In genomic region chr16:2009791-2010510, GRCh38 we compare ENCODE assay signal across 1 cellular context.
TF ChIP-seq lines count a peak whose summit lies in the region.

Gene ZNF598 (minus strand): TSS chr16:2009821.

TF ChIP-seq in K562, 482 proteins besides CTCF, POLR2A, EP300 and RAD21 (continued from another document and continues in another):
- peak; percentile 98 for TF ChIP-seq RBFOX2 (IDR thresholded peaks at IDR 0.05; ENCODE audit: low read depth, low read length)
- TF ChIP-seq NR2C2 (CRISPR knock-in tag; IDR thresholded peaks at IDR 0.05): no peak
- peak; percentile 67 for TF ChIP-seq NR2C2 (tag; IDR thresholded peaks at IDR 0.05)
- TF ChIP-seq RFX7 (CRISPR knock-in tag; IDR thresholded peaks at IDR 0.05): no peak
- TF ChIP-seq POLR2B (IDR thresholded peaks at IDR 0.05; ENCODE audit: low read depth, partially characterized antibody): peak; percentile 89
- TF ChIP-seq PRDM10 (IDR thresholded peaks at IDR 0.05; ENCODE audit: partially characterized antibody): no peak
- no peak for TF ChIP-seq KAT8 (IDR thresholded peaks at IDR 0.05; ENCODE audit: low read depth)
- TF ChIP-seq, protein P1, sequence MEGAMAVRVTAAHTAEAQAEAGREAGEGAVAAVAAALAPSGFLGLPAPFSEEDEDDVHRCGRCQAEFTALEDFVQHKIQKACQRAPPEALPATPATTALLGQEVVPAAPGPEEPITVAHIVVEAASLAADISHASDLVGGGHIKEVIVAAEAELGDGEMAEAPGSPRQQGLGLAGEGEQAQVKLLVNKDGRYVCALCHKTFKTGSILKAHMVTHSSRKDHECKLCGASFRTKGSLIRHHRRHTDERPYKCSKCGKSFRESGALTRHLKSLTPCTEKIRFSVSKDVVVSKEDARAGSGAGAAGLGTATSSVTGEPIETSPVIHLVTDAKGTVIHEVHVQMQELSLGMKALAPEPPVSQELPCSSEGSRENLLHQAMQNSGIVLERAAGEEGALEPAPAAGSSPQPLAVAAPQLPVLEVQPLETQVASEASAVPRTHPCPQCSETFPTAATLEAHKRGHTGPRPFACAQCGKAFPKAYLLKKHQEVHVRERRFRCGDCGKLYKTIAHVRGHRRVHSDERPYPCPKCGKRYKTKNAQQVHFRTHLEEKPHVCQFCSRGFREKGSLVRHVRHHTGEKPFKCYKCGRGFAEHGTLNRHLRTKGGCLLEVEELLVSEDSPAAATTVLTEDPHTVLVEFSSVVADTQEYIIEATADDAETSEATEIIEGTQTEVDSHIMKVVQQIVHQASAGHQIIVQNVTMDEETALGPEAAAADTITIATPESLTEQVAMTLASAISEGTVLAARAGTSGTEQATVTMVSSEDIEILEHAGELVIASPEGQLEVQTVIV (CRISPR knock-in tag; IDR thresholded peaks at IDR 0.05; ENCODE audit: borderline replicate concordance): no peak
- TF ChIP-seq KAT7 (CRISPR knock-in tag; IDR thresholded peaks at IDR 0.05; ENCODE audit: borderline replicate concordance): peak; percentile 68; the same call in 1 of the 2 replicates
- no peak for TF ChIP-seq LCOR (CRISPR knock-in tag; IDR thresholded peaks at IDR 0.05)
- peak; percentile 90 for TF ChIP-seq MTA3 (IDR thresholded peaks at IDR 0.05; ENCODE audit: borderline replicate concordance)
- TF ChIP-seq CBX5 (IDR thresholded peaks at IDR 0.05; ENCODE audit: borderline replicate concordance, low read depth): no peak
- peak; percentile 95 for TF ChIP-seq ZFX (CRISPR knock-in tag; IDR thresholded peaks at IDR 0.05)
- no peak for TF ChIP-seq SMC3 (conservative IDR thresholded peaks at IDR 0.05; ENCODE audit: insufficient read depth, low read depth, low read length)
- no peak for TF ChIP-seq TGIF2 (CRISPR knock-in tag; IDR thresholded peaks at IDR 0.05)
- no peak for TF ChIP-seq SMAD2 (IDR thresholded peaks at IDR 0.05; ENCODE audit: low read depth, low read length)
- TF ChIP-seq CC2D1A (IDR thresholded peaks at IDR 0.05): no peak
- no peak for TF ChIP-seq ZBTB8A (IDR thresholded peaks at IDR 0.05; ENCODE audit: partially characterized antibody)
- TF ChIP-seq ZNF354B (CRISPR knock-in tag; IDR thresholded peaks at IDR 0.05): no peak
- no peak for TF ChIP-seq LARP7 (IDR thresholded peaks at IDR 0.05)
- TF ChIP-seq, protein P2, sequence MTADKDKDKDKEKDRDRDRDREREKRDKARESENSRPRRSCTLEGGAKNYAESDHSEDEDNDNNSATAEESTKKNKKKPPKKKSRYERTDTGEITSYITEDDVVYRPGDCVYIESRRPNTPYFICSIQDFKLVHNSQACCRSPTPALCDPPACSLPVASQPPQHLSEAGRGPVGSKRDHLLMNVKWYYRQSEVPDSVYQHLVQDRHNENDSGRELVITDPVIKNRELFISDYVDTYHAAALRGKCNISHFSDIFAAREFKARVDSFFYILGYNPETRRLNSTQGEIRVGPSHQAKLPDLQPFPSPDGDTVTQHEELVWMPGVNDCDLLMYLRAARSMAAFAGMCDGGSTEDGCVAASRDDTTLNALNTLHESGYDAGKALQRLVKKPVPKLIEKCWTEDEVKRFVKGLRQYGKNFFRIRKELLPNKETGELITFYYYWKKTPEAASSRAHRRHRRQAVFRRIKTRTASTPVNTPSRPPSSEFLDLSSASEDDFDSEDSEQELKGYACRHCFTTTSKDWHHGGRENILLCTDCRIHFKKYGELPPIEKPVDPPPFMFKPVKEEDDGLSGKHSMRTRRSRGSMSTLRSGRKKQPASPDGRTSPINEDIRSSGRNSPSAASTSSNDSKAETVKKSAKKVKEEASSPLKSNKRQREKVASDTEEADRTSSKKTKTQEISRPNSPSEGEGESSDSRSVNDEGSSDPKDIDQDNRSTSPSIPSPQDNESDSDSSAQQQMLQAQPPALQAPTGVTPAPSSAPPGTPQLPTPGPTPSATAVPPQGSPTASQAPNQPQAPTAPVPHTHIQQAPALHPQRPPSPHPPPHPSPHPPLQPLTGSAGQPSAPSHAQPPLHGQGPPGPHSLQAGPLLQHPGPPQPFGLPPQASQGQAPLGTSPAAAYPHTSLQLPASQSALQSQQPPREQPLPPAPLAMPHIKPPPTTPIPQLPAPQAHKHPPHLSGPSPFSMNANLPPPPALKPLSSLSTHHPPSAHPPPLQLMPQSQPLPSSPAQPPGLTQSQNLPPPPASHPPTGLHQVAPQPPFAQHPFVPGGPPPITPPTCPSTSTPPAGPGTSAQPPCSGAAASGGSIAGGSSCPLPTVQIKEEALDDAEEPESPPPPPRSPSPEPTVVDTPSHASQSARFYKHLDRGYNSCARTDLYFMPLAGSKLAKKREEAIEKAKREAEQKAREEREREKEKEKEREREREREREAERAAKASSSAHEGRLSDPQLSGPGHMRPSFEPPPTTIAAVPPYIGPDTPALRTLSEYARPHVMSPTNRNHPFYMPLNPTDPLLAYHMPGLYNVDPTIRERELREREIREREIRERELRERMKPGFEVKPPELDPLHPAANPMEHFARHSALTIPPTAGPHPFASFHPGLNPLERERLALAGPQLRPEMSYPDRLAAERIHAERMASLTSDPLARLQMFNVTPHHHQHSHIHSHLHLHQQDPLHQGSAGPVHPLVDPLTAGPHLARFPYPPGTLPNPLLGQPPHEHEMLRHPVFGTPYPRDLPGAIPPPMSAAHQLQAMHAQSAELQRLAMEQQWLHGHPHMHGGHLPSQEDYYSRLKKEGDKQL (CRISPR knock-in tag; IDR thresholded peaks at IDR 0.05; ENCODE audit: borderline replicate concordance): no peak
- no peak for TF ChIP-seq SFPQ (IDR thresholded peaks at IDR 0.05; ENCODE audit: low read depth, low read length)
- no peak for TF ChIP-seq ZNF77 (CRISPR knock-in tag; IDR thresholded peaks at IDR 0.05)
- TF ChIP-seq PHF8 (IDR thresholded peaks at IDR 0.05; ENCODE audit: borderline replicate concordance, low read length): peak; percentile 98
- TF ChIP-seq, protein P3, sequence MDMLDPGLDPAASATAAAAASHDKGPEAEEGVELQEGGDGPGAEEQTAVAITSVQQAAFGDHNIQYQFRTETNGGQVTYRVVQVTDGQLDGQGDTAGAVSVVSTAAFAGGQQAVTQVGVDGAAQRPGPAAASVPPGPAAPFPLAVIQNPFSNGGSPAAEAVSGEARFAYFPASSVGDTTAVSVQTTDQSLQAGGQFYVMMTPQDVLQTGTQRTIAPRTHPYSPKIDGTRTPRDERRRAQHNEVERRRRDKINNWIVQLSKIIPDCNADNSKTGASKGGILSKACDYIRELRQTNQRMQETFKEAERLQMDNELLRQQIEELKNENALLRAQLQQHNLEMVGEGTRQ (CRISPR knock-in tag; IDR thresholded peaks at IDR 0.05): peak; percentile 35; the same call in 1 of the 2 replicates
- no peak; the same call in 1 of the 2 replicates for TF ChIP-seq FOSL1 (tag; conservative IDR thresholded peaks at IDR 0.05)
- TF ChIP-seq ADNP (tag; IDR thresholded peaks at IDR 0.05): no peak
- no peak for TF ChIP-seq YBX1 (IDR thresholded peaks at IDR 0.05)
- no peak for TF ChIP-seq NCOA6 (IDR thresholded peaks at IDR 0.05)
- no peak for TF ChIP-seq TAL1 (IDR thresholded peaks at IDR 0.05)
- no peak for TF ChIP-seq NCOA2 (IDR thresholded peaks at IDR 0.05; ENCODE audit: partially characterized antibody in 2 of 2)
- TF ChIP-seq POLR2G (IDR thresholded peaks at IDR 0.05; ENCODE audit: low read depth, low read length): peak; percentile 98
- peak; percentile 72; the same call in 1 of the 2 replicates for TF ChIP-seq ZZZ3 (IDR thresholded peaks at IDR 0.05)
- TF ChIP-seq POU5F1 (IDR thresholded peaks at IDR 0.05; ENCODE audit: borderline replicate concordance, low read depth, low read length, partially characterized antibody): no peak
- peak; percentile 86 to 93; a peak in 3 of 4 replicates for TF ChIP-seq HDAC1 (IDR thresholded peaks at IDR 0.05)
- TF ChIP-seq, protein P4, sequence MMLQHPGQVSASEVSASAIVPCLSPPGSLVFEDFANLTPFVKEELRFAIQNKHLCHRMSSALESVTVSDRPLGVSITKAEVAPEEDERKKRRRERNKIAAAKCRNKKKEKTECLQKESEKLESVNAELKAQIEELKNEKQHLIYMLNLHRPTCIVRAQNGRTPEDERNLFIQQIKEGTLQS (IDR thresholded peaks at IDR 0.05): no peak
- TF ChIP-seq, protein P4 (CRISPR knock-in tag; conservative IDR thresholded peaks at IDR 0.05): 0 out of 2 replicates have a peak, but pooled peaks have one; percentile 49
- no peak for TF ChIP-seq FOXM1 (IDR thresholded peaks at IDR 0.05; ENCODE audit: low read depth)
- 0 out of 2 replicates have a peak, but pooled peaks have one; percentile 72 for TF ChIP-seq FOXM1 (CRISPR knock-in tag; IDR thresholded peaks at IDR 0.05; ENCODE audit: low read depth)
